In genomic region chr7:32427769-32428291, GRCh38 we compare ENCODE assay signal across 1 cellular context.
TF ChIP-seq lines count a peak whose summit lies in the region.

No MANE protein-coding gene starts in this region.

TF ChIP-seq in HepG2, 621 proteins besides CTCF, POLR2A, EP300 and RAD21 (continued from another document and continues in another):
- TF ChIP-seq DBP (CRISPR knock-in tag; IDR thresholded peaks at IDR 0.05; ENCODE audit: not compliant biosample characterization) (peak; percentile 92), HNF4G (IDR thresholded peaks at IDR 0.05; ENCODE audit: borderline replicate concordance, low read depth, low read length) (no peak), HNF4G (CRISPR knock-in tag; IDR thresholded peaks at IDR 0.05; ENCODE audit: borderline replicate concordance, low read depth) (no peak), RFX3 (CRISPR knock-in tag; IDR thresholded peaks at IDR 0.05) (no peak; the same call in 1 of the 2 replicates), ATRX (CRISPR knock-in tag; IDR thresholded peaks at IDR 0.05; ENCODE audit: borderline replicate concordance) (no peak), ADNP (CRISPR knock-in tag; IDR thresholded peaks at IDR 0.05) (no peak), HMG20B (CRISPR knock-in tag; conservative IDR thresholded peaks at IDR 0.05) (0 out of 2 replicates have a peak, but pooled peaks have one; percentile 35), MIXL1 (CRISPR knock-in tag; IDR thresholded peaks at IDR 0.05) (peak; percentile 84; the same call in 1 of the 2 replicates), TCF7 (IDR thresholded peaks at IDR 0.05; ENCODE audit: low read depth) (no peak), MYNN (CRISPR knock-in tag; IDR thresholded peaks at IDR 0.05; ENCODE audit: low read depth) (0 out of 2 replicates have a peak, but pooled peaks have one; percentile 45), ZNF20 (CRISPR knock-in tag; IDR thresholded peaks at IDR 0.05) (no peak), GPN1 (CRISPR knock-in tag; IDR thresholded peaks at IDR 0.05; ENCODE audit: borderline replicate concordance) (0 out of 2 replicates have a peak, but pooled peaks have one; percentile 77), MIER2 (CRISPR knock-in tag; IDR thresholded peaks at IDR 0.05) (peak; percentile 99), ZNF580 (CRISPR knock-in tag; IDR thresholded peaks at IDR 0.05; ENCODE audit: borderline replicate concordance, low read depth) (peak; percentile 86; the same call in 1 of the 2 replicates), ZNF614 (CRISPR knock-in tag; IDR thresholded peaks at IDR 0.05; ENCODE audit: borderline replicate concordance) (peak; percentile 68; the same call in 1 of the 2 replicates), RNF219 (CRISPR knock-in tag; IDR thresholded peaks at IDR 0.05) (peak; percentile 55; the same call in 1 of the 2 replicates), SMAD9 (CRISPR knock-in tag; IDR thresholded peaks at IDR 0.05) (0 out of 2 replicates have a peak, but pooled peaks have one; percentile 41), PRMT3 (CRISPR knock-in tag; IDR thresholded peaks at IDR 0.05; ENCODE audit: borderline replicate concordance, low read depth) (peak; percentile 82; the same call in 1 of the 2 replicates), CREB1 (IDR thresholded peaks at IDR 0.05) (no peak), CREB1 (CRISPR knock-in tag; IDR thresholded peaks at IDR 0.05) (no peak), ZNF616 (CRISPR knock-in tag; IDR thresholded peaks at IDR 0.05; ENCODE audit: low read depth) (peak; percentile 79; the same call in 1 of the 2 replicates), NKX3-1 (CRISPR knock-in tag; IDR thresholded peaks at IDR 0.05) (peak; percentile 94), TFAP4 (IDR thresholded peaks at IDR 0.05; ENCODE audit: borderline replicate concordance, low read depth) (no peak), DNMT3B (CRISPR knock-in tag; conservative IDR thresholded peaks at IDR 0.05) (peak; percentile 94; the same call in 1 of the 2 replicates), ZNF510 (CRISPR knock-in tag; IDR thresholded peaks at IDR 0.05; ENCODE audit: low read depth) (no peak), ZNF550 (CRISPR knock-in tag; IDR thresholded peaks at IDR 0.05; ENCODE audit: borderline replicate concordance) (no peak), ZNF562 (CRISPR knock-in tag; IDR thresholded peaks at IDR 0.05; ENCODE audit: borderline replicate concordance) (peak; percentile 34; the same call in 1 of the 2 replicates), CHD4 (IDR thresholded peaks at IDR 0.05; ENCODE audit: borderline replicate concordance, low read length) (no peak), PHF21A (CRISPR knock-in tag; IDR thresholded peaks at IDR 0.05) (no peak), ZNF317 (CRISPR knock-in tag; IDR thresholded peaks at IDR 0.05) (0 out of 2 replicates have a peak, but pooled peaks have one; percentile 50), ZNF142 (CRISPR knock-in tag; IDR thresholded peaks at IDR 0.05) (peak; percentile 90; the same call in 1 of the 2 replicates), ZNF446 (CRISPR knock-in tag; IDR thresholded peaks at IDR 0.05) (peak; percentile 82; the same call in 1 of the 2 replicates), REPIN1 (CRISPR knock-in tag; IDR thresholded peaks at IDR 0.05; ENCODE audit: borderline replicate concordance, low read depth) (no peak), SAP130 (CRISPR knock-in tag; IDR thresholded peaks at IDR 0.05; ENCODE audit: low read depth) (peak; percentile 62), ATF7-NPFF (CRISPR knock-in tag; IDR thresholded peaks at IDR 0.05; ENCODE audit: low read depth) (peak; percentile 81; the same call in 1 of the 2 replicates), BCL3 (CRISPR knock-in tag; IDR thresholded peaks at IDR 0.05) (peak; percentile 69; the same call in 1 of the 2 replicates), ETV5 (CRISPR knock-in tag; IDR thresholded peaks at IDR 0.05; ENCODE audit: borderline replicate concordance) (no peak; the same call in 1 of the 2 replicates), ZNF382 (CRISPR knock-in tag; IDR thresholded peaks at IDR 0.05; ENCODE audit: borderline replicate concordance) (no peak), TRIM24 (CRISPR knock-in tag; IDR thresholded peaks at IDR 0.05) (no peak), ZNF652 (CRISPR knock-in tag; IDR thresholded peaks at IDR 0.05; ENCODE audit: borderline replicate concordance, low read depth) (no peak), HNRNPLL (IDR thresholded peaks at IDR 0.05; ENCODE audit: low read depth, low read length, poor library complexity, severe bottlenecking) (no peak), TERF1 (CRISPR knock-in tag; IDR thresholded peaks at IDR 0.05) (no peak), KAT8 (CRISPR knock-in tag; IDR thresholded peaks at IDR 0.05) (peak; percentile 58; the same call in 1 of the 2 replicates), ZNF879 (CRISPR knock-in tag; IDR thresholded peaks at IDR 0.05) (peak; percentile 87; the same call in 1 of the 2 replicates), MEIS2 (CRISPR knock-in tag; IDR thresholded peaks at IDR 0.05) (peak; percentile 88), ZNF235 (CRISPR knock-in tag; IDR thresholded peaks at IDR 0.05; ENCODE audit: borderline replicate concordance) (no peak), MAFK (conservative IDR thresholded peaks at IDR 0.05 in 1 of 2, IDR thresholded peaks at IDR 0.05 in 1 of 2; ENCODE audit: low read length in 2 of 2) (no peak), ZNF678 (CRISPR knock-in tag; IDR thresholded peaks at IDR 0.05) (peak; percentile 84; the same call in 1 of the 2 replicates), SKIL (CRISPR knock-in tag; IDR thresholded peaks at IDR 0.05; ENCODE audit: borderline replicate concordance) (peak; percentile 48; the same call in 1 of the 2 replicates)
